9 cellular contexts compared by ENCODE assay signal in the genomic region with DNA sequence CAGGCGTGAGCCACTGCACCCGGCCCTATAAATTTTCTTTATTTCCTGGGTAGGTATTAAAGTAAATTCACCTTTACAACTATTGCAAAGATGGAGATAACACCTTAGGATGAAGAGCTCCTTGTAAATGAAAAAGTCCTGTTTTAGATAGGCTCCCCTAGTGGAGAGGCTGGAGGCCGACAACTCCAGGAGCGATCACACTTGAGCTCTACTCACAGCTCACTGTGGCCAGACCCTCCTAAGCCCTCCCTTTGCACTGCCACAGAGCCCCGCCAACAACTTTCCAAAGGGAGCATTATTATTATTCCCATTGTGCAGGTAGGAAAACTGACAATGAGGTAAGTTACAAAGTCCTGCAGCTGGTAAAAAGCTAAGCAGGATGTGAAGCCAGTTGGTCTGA.
DNase-seq lines count a peak whose midpoint lies in the region; ATAC-seq and TF ChIP-seq lines count a peak whose summit lies in the region.
"Had no signal": no experiment of that assay in that cellular context is flagged by ENCODE, and none has a peak within 500 bp of the region (broad histone marks: within the 10 kb centered on the region; RNA-seq: fewer than 3 reads in every experiment).

No MANE protein-coding gene starts in this region.

- BruUV-seq in Calu3 (replicated peaks; lab: Mats Ljungman, UMichigan) = no TSS peak
- no TSS peak for BruUV-seq in HCT116 (replicated peaks; lab: Mats Ljungman, UMichigan)

- H3K9me3 ChIP-seq in HCT116 (ENCODE audit: control insufficient read depth in 1 of 2, insufficient read depth in 1 of 2, low read depth in 1 of 2, low read length in 2 of 2) = no peaks in the 10 kb centered on the region
- H3K9me3 ChIP-seq: gastrocnemius medialis had no signal

- no peak for TF ChIP-seq RAD21 in HCT116 (IDR thresholded peaks at IDR 0.05; ENCODE audit: low read depth)

- no peak overlapping the region for H3K27ac ChIP-seq in HCT116 (ENCODE audit: low read depth, low read length)
- H3K27ac ChIP-seq: gastrocnemius medialis had no signal

- no peak overlapping the region for H3K9ac ChIP-seq in HCT116 (ENCODE audit: low read length)

- no peak overlapping the region for H3K4me3 ChIP-seq in HCT116 (replicated peaks in 1 of 2; ENCODE audit: low read depth in 1 of 2, low read length in 2 of 2)
- H3K4me3 ChIP-seq: gastrocnemius medialis had no signal

- DNase-seq in Calu3 (no peak), HCT116 (ENCODE audit: low read depth, low spot score) (no peak), SW480 (ENCODE audit: low spot score) (peak; percentile 41), left colon (no peak), NCI-H187 treated with DMSO at 0.1 percent for 48 hours (lab: John Stamatoyannopoulos, UW) (no peak), NCI-H446 (lab: John Stamatoyannopoulos, UW) (no peak)
- DNase-seq in activated CD8-positive, alpha-beta memory T cell treated with anti-CD3 and anti-CD28 coated beads, Interleukin-2, amount 10 ng/mL, durations not matched to agents 7 days and 5 days = no peak
- DNase-seq: gastrocnemius medialis had no signal

- no peak overlapping the region for H3K27ac Mint-ChIP-seq in Calu3 (ENCODE audit: unreplicated experiment)
- no peak overlapping the region for H3K27ac Mint-ChIP-seq in activated CD8-positive, alpha-beta memory T cell treated with anti-CD3 and anti-CD28 coated beads, Interleukin-2, amount 10 ng/mL, durations not matched to agents 7 days and 5 days

- no peaks in the 10 kb centered on the region for H3K4me1 Mint-ChIP-seq in Calu3 (ENCODE audit: low read depth, unreplicated experiment)
- H3K4me1 Mint-ChIP-seq in activated CD8-positive, alpha-beta memory T cell treated with anti-CD3 and anti-CD28 coated beads, Interleukin-2, amount 10 ng/mL, durations not matched to agents 7 days and 5 days = peaks cover 8% of the 10 kb centered on the region

- H3K4me2 ChIP-seq in HCT116 (ENCODE audit: low read length) = no peak overlapping the region

- ATAC-seq in HCT116 (peak; percentile 95), left colon (peak; percentile 43), GM21423 (IDR thresholded peaks at IDR 0.05; ENCODE audit: unreplicated experiment) (no peak)
- ATAC-seq in activated CD8-positive, alpha-beta memory T cell treated with anti-CD3 and anti-CD28 coated beads, Interleukin-2, amount 10 ng/mL, durations not matched to agents 7 days and 5 days = no peak
- ATAC-seq: gastrocnemius medialis had no signal

- no peaks in the 10 kb centered on the region for H3K9me3 Mint-ChIP-seq in Calu3 (ENCODE audit: low read depth, unreplicated experiment)
- H3K9me3 Mint-ChIP-seq in activated CD8-positive, alpha-beta memory T cell treated with anti-CD3 and anti-CD28 coated beads, Interleukin-2, amount 10 ng/mL, durations not matched to agents 7 days and 5 days (ENCODE audit: low read depth) = no peaks in the 10 kb centered on the region

- H3K36me3 Mint-ChIP-seq in Calu3 (ENCODE audit: insufficient read depth, unreplicated experiment) = no peaks in the 10 kb centered on the region
- no peaks in the 10 kb centered on the region for H3K36me3 Mint-ChIP-seq in activated CD8-positive, alpha-beta memory T cell treated with anti-CD3 and anti-CD28 coated beads, Interleukin-2, amount 10 ng/mL, durations not matched to agents 7 days and 5 days

- intact Hi-C loops in Calu3 (cut with micrococcal nuclease; ENCODE audit: unreplicated experiment) = no loop called here
- intact Hi-C loops in HCT116 (cut with micrococcal nuclease) = no loop called here
- intact Hi-C loops in left colon (cut with DNase I, micrococcal nuclease) = no loop called here

- no peaks in the 10 kb centered on the region for H4K20me1 ChIP-seq in HCT116 (ENCODE audit: insufficient read depth)

- H3K36me3 ChIP-seq in HCT116 (ENCODE audit: control insufficient read depth in 1 of 2, insufficient read depth in 2 of 2, low read length in 2 of 2) = no peaks in the 10 kb centered on the region
- H3K36me3 ChIP-seq: gastrocnemius medialis had no signal

- RAD21 ChIA-PET in HCT116 (lab: Charles Lee; ENCODE audit: low non-redundant PET in 1 of 2, low total read pairs in 2 of 2, uncharacterized antibody in 2 of 2, unreplicated experiment in 2 of 2) = interaction anchor here in 1 of 2 experiments (0.8 kb wide), 1 partner anchor 546 kb away, joined by 3 read pairs; no protein-coding TSS in a partner anchor

- H3K9me2 ChIP-seq in HCT116 (ENCODE audit: insufficient read depth) = no peaks in the 10 kb centered on the region

- POLR2A ChIA-PET in HCT116 (lab: Charles Lee) = interaction anchor here (1.0 kb wide), 1 partner anchor 139 kb away, joined by 3 read pairs; no protein-coding TSS in a partner anchor

- no peak overlapping the region for H3K4me3 Mint-ChIP-seq in Calu3 (ENCODE audit: low read depth, unreplicated experiment)
- no peak overlapping the region for H3K4me3 Mint-ChIP-seq in activated CD8-positive, alpha-beta memory T cell treated with anti-CD3 and anti-CD28 coated beads, Interleukin-2, amount 10 ng/mL, durations not matched to agents 7 days and 5 days

- peak; percentile 20 for TF ChIP-seq CTCF in Calu3 (IDR thresholded peaks at IDR 0.05; ENCODE audit: unreplicated experiment)
- peak in 2 of 3 experiments; percentile 61 to 72; a peak in 4 of 6 replicates for TF ChIP-seq CTCF in HCT116 (IDR thresholded peaks at IDR 0.05 in 2 of 3, conservative IDR thresholded peaks at IDR 0.05 in 1 of 3; ENCODE audit: borderline replicate concordance in 1 of 3, insufficient read depth in 1 of 3, low read depth in 2 of 3, low read length in 2 of 3)

- CTCF ChIA-PET in Calu3 (lab: Charles Lee) = no interaction called here
- CTCF ChIA-PET in HCT116 (lab: Charles Lee) = interaction anchor here (1.0 to 1.5 kb wide), 6 partner anchors 9 to 21 kb away, joined by 4 to 16 read pairs (median 6); no protein-coding TSS in a partner anchor
- CTCF ChIA-PET in activated CD8-positive, alpha-beta memory T cell treated with anti-CD3 and anti-CD28 coated beads, Interleukin-2, amount 10 ng/mL, durations not matched to agents 7 days and 5 days (lab: Charles Lee) = interaction anchor here (1.0 to 1.1 kb wide), 2 partner anchors 9 to 481 kb away, joined by 3 to 6 read pairs; no protein-coding TSS in a partner anchor

- TF ChIP-seq POLR2A in HCT116 (IDR thresholded peaks at IDR 0.05; ENCODE audit: borderline replicate concordance, extremely low read depth, insufficient read depth, insufficient read length) = no peak

- no peaks in the 10 kb centered on the region for H3K27me3 ChIP-seq in HCT116 (ENCODE audit: insufficient read depth, low read length)
- H3K27me3 ChIP-seq: gastrocnemius medialis had no signal

- peaks cover 0 to 6% of the 10 kb centered on the region in 2 experiments; a peak in 2 of 4 replicates for H3K4me1 ChIP-seq in HCT116 (ENCODE audit: control insufficient read depth in 1 of 2, insufficient read depth in 2 of 2, low read length in 2 of 2)
- H3K4me1 ChIP-seq: gastrocnemius medialis had no signal

- no peaks in the 10 kb centered on the region for H3K79me2 ChIP-seq in HCT116 (ENCODE audit: insufficient read depth, low read length)

- H2AFZ ChIP-seq in HCT116 (ENCODE audit: low read depth, low read length, poor library complexity, severe bottlenecking) = no peak overlapping the region

- H3K27me3 Mint-ChIP-seq in Calu3 (ENCODE audit: unreplicated experiment) = peaks cover 41% of the 10 kb centered on the region
- peaks cover 37% of the 10 kb centered on the region for H3K27me3 Mint-ChIP-seq in activated CD8-positive, alpha-beta memory T cell treated with anti-CD3 and anti-CD28 coated beads, Interleukin-2, amount 10 ng/mL, durations not matched to agents 7 days and 5 days

TF ChIP-seq in HCT116, 20 proteins besides CTCF, POLR2A, EP300 and RAD21 (continues in another document):
- TF ChIP-seq YY1 (IDR thresholded peaks at IDR 0.05; ENCODE audit: extremely low read depth, insufficient replicate concordance, low read depth, low read length) (no peak), ZFX (IDR thresholded peaks at IDR 0.05) (no peak), JUND (IDR thresholded peaks at IDR 0.05) (no peak)
- TF ChIP-seq, protein P1, sequence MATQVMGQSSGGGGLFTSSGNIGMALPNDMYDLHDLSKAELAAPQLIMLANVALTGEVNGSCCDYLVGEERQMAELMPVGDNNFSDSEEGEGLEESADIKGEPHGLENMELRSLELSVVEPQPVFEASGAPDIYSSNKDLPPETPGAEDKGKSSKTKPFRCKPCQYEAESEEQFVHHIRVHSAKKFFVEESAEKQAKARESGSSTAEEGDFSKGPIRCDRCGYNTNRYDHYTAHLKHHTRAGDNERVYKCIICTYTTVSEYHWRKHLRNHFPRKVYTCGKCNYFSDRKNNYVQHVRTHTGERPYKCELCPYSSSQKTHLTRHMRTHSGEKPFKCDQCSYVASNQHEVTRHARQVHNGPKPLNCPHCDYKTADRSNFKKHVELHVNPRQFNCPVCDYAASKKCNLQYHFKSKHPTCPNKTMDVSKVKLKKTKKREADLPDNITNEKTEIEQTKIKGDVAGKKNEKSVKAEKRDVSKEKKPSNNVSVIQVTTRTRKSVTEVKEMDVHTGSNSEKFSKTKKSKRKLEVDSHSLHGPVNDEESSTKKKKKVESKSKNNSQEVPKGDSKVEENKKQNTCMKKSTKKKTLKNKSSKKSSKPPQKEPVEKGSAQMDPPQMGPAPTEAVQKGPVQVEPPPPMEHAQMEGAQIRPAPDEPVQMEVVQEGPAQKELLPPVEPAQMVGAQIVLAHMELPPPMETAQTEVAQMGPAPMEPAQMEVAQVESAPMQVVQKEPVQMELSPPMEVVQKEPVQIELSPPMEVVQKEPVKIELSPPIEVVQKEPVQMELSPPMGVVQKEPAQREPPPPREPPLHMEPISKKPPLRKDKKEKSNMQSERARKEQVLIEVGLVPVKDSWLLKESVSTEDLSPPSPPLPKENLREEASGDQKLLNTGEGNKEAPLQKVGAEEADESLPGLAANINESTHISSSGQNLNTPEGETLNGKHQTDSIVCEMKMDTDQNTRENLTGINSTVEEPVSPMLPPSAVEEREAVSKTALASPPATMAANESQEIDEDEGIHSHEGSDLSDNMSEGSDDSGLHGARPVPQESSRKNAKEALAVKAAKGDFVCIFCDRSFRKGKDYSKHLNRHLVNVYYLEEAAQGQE (IDR thresholded peaks at IDR 0.05; ENCODE audit: low read depth) = no peak
- TF ChIP-seq, protein P2, sequence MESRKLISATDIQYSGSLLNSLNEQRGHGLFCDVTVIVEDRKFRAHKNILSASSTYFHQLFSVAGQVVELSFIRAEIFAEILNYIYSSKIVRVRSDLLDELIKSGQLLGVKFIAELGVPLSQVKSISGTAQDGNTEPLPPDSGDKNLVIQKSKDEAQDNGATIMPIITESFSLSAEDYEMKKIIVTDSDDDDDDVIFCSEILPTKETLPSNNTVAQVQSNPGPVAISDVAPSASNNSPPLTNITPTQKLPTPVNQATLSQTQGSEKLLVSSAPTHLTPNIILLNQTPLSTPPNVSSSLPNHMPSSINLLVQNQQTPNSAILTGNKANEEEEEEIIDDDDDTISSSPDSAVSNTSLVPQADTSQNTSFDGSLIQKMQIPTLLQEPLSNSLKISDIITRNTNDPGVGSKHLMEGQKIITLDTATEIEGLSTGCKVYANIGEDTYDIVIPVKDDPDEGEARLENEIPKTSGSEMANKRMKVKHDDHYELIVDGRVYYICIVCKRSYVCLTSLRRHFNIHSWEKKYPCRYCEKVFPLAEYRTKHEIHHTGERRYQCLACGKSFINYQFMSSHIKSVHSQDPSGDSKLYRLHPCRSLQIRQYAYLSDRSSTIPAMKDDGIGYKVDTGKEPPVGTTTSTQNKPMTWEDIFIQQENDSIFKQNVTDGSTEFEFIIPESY (IDR thresholded peaks at IDR 0.05; ENCODE audit: extremely low read depth, insufficient replicate concordance, low read length) = no peak

Comparison
In these comparisons a context has a peak if more than half of its experiments do, and no peak if none do; other contexts are left out.
1. ATAC-seq: peak in HCT116 (single experiment) and left colon (single experiment); none in GM21423 (single experiment) and activated CD8-positive, alpha-beta memory T cell treated with anti-CD3 and anti-CD28 coated beads, Interleukin-2, amount 10 ng/mL, durations not matched to agents 7 days and 5 days (single experiment).